8 cellular contexts compared by ENCODE assay signal in the genomic region with DNA sequence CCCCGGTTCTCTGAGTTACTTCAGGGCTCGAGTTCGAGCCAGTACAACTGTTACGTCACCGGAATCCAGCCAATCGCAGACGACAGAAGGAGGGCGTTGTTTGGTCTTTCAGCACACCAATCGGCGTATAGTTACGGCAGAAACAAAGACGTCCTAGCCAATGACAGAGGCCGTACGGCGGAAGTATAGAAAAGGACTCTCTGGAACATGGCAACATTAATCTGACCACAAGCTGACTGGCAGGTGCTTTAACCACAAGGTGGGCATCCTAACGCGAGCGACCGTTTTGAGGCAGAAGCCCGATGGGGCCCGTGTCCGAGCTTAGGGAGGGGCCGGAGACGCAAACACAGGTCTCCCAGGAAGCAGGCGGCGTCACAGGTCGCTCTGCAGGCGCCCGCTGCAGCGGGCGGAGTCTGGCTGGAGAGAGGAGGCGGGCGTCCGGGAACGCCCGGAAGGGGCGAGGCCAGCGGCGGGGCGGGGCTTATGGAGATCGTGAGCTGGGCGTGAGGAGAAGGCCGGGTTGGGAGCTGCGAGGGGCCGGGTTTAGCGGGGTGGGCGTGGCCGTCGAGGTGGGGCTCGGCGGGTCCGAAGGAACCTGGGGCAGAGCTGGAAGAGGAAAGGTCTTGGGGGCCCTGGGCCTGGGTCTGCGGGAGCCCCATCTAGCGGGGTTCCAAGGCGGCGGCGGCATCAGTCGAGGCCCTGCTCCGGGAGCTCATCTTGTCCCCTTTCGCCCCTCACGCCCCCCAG. TPM values are rescaled to one million over a fixed set of nuclear protein-coding genes. Genes with fewer than 3 reads are reported as not detected.
DNase-seq lines count a peak whose midpoint lies in the region; ATAC-seq and TF ChIP-seq lines count a peak whose summit lies in the region.

A gene with protein sequence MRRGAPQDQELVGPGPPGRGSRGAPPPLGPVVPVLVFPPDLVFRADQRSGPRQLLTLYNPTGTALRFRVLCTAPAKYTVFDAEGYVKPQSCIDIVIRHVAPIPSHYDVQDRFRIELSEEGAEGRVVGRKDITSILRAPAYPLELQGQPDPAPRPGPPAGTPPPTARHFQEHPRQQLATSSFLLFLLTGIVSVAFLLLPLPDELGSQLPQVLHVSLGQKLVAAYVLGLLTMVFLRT (plus strand): TSS at position 558 of the 747 bp plus-strand sequence. CDS start 252 bp downstream, outside the sequence.

- in situ Hi-C loops in SK-MEL-5 (cut with HindIII; ENCODE audit: low pct_unique_long_range_greater_than_20kb, low sequenced_read_pairs) = no loop called here

- H3K9me3 ChIP-seq in neural progenitor cell (ENCODE audit: low read depth) = no peaks in the 10 kb centered on the region

- peak within 1 kb of the TSS; percentile 99 for H3K4me3 Mint-ChIP-seq in neural progenitor cell

- H3K27me3 ChIP-seq in foreskin keratinocyte = no peaks in the 10 kb centered on the region
- H3K27me3 ChIP-seq in neural progenitor cell = no peaks in the 10 kb centered on the region

- H3K4me1 ChIP-seq in foreskin keratinocyte (no peaks in the 10 kb centered on the region), neural progenitor cell (no peaks in the 10 kb centered on the region)

- ATAC-seq in foreskin keratinocyte = peak; percentile 95

- no peaks in the 10 kb centered on the region for H3K9me3 Mint-ChIP-seq in neural progenitor cell

- peak within 1 kb of the TSS; percentile 29 for H3K9ac ChIP-seq in neural progenitor cell

- H3K27ac Mint-ChIP-seq in neural progenitor cell = peak within 1 kb of the TSS; percentile 99

- H3K27me3 Mint-ChIP-seq in neural progenitor cell (ENCODE audit: insufficient read depth, low read depth) = peaks cover 16% of the 10 kb centered on the region

- H2AFZ ChIP-seq in neural progenitor cell (replicated peaks) = peak within 1 kb of the TSS; percentile 87

- H3K36me3 Mint-ChIP-seq in neural progenitor cell = peaks cover 5% of the 10 kb centered on the region

- peak within 1 kb of the TSS; percentile 86 for H3K4me2 ChIP-seq in neural progenitor cell

- DNase-seq in GM03348 (ENCODE audit: low spot score) = peak; percentile 99
- peak; percentile 97 for DNase-seq in HEK293T (ENCODE audit: extremely low spot score)
- peak; percentile 99 for DNase-seq in MV-4-11 (lab: John Stamatoyannopoulos, UW)
- peak; percentile 100 for DNase-seq in SK-MEL-5 (ENCODE audit: low read depth, low spot score)
- peak; percentile 98 for DNase-seq in activated naive CD4-positive, alpha-beta T cell treated with Interleukin-2 at 50 U/mL for 16 hours
- DNase-seq in foreskin keratinocyte = peak; percentile 98 to 99
- DNase-seq in neural progenitor cell (ENCODE audit: low spot score) = peak; percentile 100
- peak; percentile 99 for DNase-seq in stromal cell of bone marrow (ENCODE audit: low read depth)

- peak within 1 kb of the TSS; percentile 75 for H3K4me3 ChIP-seq in neural progenitor cell

- TF ChIP-seq CTCF in foreskin keratinocyte (conservative IDR thresholded peaks at IDR 0.05) (no peak), neural progenitor cell (IDR thresholded peaks at IDR 0.05) (no peak)

- H3K4me1 Mint-ChIP-seq in neural progenitor cell = peaks cover 14% of the 10 kb centered on the region

- CTCF ChIA-PET in HEK293T (lab: Yijun Ruan, JAX) = interaction anchor here (1.0 to 1.9 kb wide), 5 partner anchors 17 to 107 kb away, joined by 3 to 9 read pairs (median 4); a partner anchor contains a TSS

- H3K36me3 ChIP-seq in neural progenitor cell = no peaks in the 10 kb centered on the region

- POLR2A ChIA-PET in HEK293T (lab: Yijun Ruan, JAX) = interaction anchor here (0.7 to 2.3 kb wide), 12 partner anchors 9 to 263 kb away, joined by 3 to 23 read pairs (median 4); a partner anchor contains a TSS

- H3K79me2 ChIP-seq in neural progenitor cell (ENCODE audit: low read depth) = no peaks in the 10 kb centered on the region

- H4K20me1 ChIP-seq in neural progenitor cell (ENCODE audit: low read depth) = no peaks in the 10 kb centered on the region

- H3F3A ChIP-seq in neural progenitor cell (ENCODE audit: low read depth) = peaks cover 15% of the 10 kb centered on the region

- H3K27ac ChIP-seq in foreskin keratinocyte = peak within 1 kb of the TSS; percentile 58
- H3K27ac ChIP-seq in neural progenitor cell = peak within 1 kb of the TSS; percentile 88

TF ChIP-seq in HEK293T, 16 proteins besides CTCF, POLR2A, EP300 and RAD21:
- TF ChIP-seq, protein P1, sequence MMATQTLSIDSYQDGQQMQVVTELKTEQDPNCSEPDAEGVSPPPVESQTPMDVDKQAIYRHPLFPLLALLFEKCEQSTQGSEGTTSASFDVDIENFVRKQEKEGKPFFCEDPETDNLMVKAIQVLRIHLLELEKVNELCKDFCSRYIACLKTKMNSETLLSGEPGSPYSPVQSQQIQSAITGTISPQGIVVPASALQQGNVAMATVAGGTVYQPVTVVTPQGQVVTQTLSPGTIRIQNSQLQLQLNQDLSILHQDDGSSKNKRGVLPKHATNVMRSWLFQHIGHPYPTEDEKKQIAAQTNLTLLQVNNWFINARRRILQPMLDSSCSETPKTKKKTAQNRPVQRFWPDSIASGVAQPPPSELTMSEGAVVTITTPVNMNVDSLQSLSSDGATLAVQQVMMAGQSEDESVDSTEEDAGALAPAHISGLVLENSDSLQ (IDR thresholded peaks at IDR 0.05) = peak; percentile 95
- no peak for TF ChIP-seq FOXA1 (IDR thresholded peaks at IDR 0.05)
- no peak for TF ChIP-seq LEF1 (IDR thresholded peaks at IDR 0.05; ENCODE audit: borderline replicate concordance)
- peak; percentile 38 for TF ChIP-seq ELF4 (IDR thresholded peaks at IDR 0.05)

RNA-seq across cellular contexts. Expression of the gene that starts here (rescaled TPM):
- 14.0 and 16.7 TPM in 2 replicates for total RNA-seq in SK-MEL-5 (2014; rRNA removed; shearing (Covaris generic))
- 28.9 and 49.1 TPM in 2 replicates for polyA plus RNA-seq in SK-MEL-5 (2015; cell fraction: cytosol; rRNA removed)
- polyA plus RNA-seq in SK-MEL-5 (2015; cell fraction: nucleus; rRNA removed) = 35.4 and 42.9 TPM in 2 replicates
- total RNA-seq in foreskin keratinocyte (9.7 and 11.7 TPM in 2 replicates), neural progenitor cell (ENCODE audit: low replicate concordance) (3.0 and 11.5 TPM in 2 replicates)
- 17.7 and 18.4 TPM in 2 replicates for polyA plus RNA-seq in foreskin keratinocyte

Comparison
In these comparisons a context has a peak if more than half of its experiments do, and no peak if none do; other contexts are left out.
1. Peak in every context shown above with its lines: DNase-seq, ATAC-seq, H3K4me3 ChIP-seq and H3K27ac ChIP-seq.